ENCODE assay signal across 31 cellular contexts in the genomic region with DNA sequence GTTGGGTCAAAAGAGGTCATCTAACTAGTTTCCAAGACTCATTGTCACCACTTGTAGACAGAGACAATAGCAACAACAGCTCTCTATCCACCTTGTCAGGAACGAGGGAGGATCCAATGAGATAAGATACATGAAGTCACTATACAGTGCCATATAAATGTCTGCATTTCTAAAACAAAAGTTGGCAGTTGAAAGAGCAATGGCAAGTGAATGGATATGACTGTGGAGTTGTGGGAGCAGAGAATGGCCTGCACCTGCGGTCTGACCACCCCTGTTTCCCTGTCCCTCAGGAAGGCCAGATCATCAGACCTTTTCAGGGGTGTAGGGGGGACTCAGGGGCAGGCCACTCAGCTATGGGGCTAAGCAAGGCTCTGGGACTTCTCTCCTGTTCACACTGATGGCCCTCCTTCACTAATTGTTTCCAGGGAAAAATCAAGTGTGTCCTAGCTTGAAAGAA.
"Had no signal": no experiment of that assay in that cellular context is flagged by ENCODE, and none has a peak within 500 bp of the region (broad histone marks: within the 10 kb centered on the region; RNA-seq: fewer than 3 reads in every experiment).

No MANE protein-coding gene starts in this region.

- H3K36me3 ChIP-seq: adrenal gland, esophagus squamous epithelium, neutrophil, thoracic aorta, upper lobe of left lung, WERI-Rb-1 had no signal

- H3K36me3 Mint-ChIP-seq: activated CD4-positive, alpha-beta memory T cell treated with anti-CD3 and anti-CD28 coated beads for 36 hours; activated naive CD8-positive, alpha-beta T cell treated with anti-CD3 and anti-CD28 coated beads for 36 hours; brain; mesothelial cell of epicardium; naive B cell had no signal

- H3K9me3 ChIP-seq: adrenal gland, esophagus squamous epithelium, neutrophil, thoracic aorta, upper lobe of left lung had no signal

- H3K4me3 ChIP-seq: adrenal gland, esophagus squamous epithelium, skin epidermis, thoracic aorta, upper lobe of left lung had no signal

- H3K27ac Mint-ChIP-seq: activated CD4-positive, alpha-beta memory T cell treated with anti-CD3 and anti-CD28 coated beads for 36 hours; activated naive CD4-positive, alpha-beta T cell treated with anti-CD3 and anti-CD28 coated beads for 36 hours; activated naive CD8-positive, alpha-beta T cell treated with anti-CD3 and anti-CD28 coated beads for 36 hours; activated T-helper 1 cell treated with anti-CD3 and anti-CD28 coated beads, Interleukin-12 subunit alpha, Interleukin-12 subunit beta, Interleukin-2, Interleukin-4 antibody, amounts not matched to agents 30 ng/mL and 10 ng/mL and 1 ng/mL, durations not matched to agents 14 hours and 24 hours and 36 hours; mesothelial cell of epicardium; naive B cell; nephron progenitor cell; T-helper 17 cell had no signal

- H3K4me1 Mint-ChIP-seq: activated naive CD8-positive, alpha-beta T cell treated with anti-CD3 and anti-CD28 coated beads for 36 hours; naive B cell; nephron progenitor cell; T-helper 17 cell had no signal

- H3K4me3 Mint-ChIP-seq: activated CD4-positive, alpha-beta memory T cell treated with anti-CD3 and anti-CD28 coated beads for 36 hours; activated naive CD4-positive, alpha-beta T cell treated with anti-CD3 and anti-CD28 coated beads for 36 hours; activated naive CD8-positive, alpha-beta T cell treated with anti-CD3 and anti-CD28 coated beads for 36 hours; activated T-helper 1 cell treated with anti-CD3 and anti-CD28 coated beads, Interleukin-12 subunit alpha, Interleukin-12 subunit beta, Interleukin-2, Interleukin-4 antibody, amounts not matched to agents 30 ng/mL and 10 ng/mL and 1 ng/mL, durations not matched to agents 14 hours and 24 hours and 36 hours; brain; mesothelial cell of epicardium; naive B cell; nephron progenitor cell; T-helper 17 cell had no signal

- DNase-seq: activated CD4-positive, alpha-beta memory T cell treated with anti-CD3 and anti-CD28 coated beads for 36 hours; activated CD4-positive, alpha-beta T cell treated with anti-CD3 and anti-CD28 coated beads for 48 hours; activated CD8-positive, alpha-beta memory T cell treated with anti-CD3 and anti-CD28 coated beads, Interleukin-2, amount 50 U/mL, for 4 hours; activated effector memory CD4-positive, alpha-beta T cell treated with anti-CD3 and anti-CD28 coated beads, Interleukin-2, amount 50 U/mL, for 16 hours; activated naive CD4-positive, alpha-beta T cell treated with anti-CD3 and anti-CD28 coated beads for 36 hours; activated naive CD8-positive, alpha-beta T cell treated with anti-CD3 and anti-CD28 coated beads for 36 hours; activated T-cell treated with anti-CD3 and anti-CD28 coated beads, Interleukin-2, amount 50 U/mL, for 1 hour; adrenal gland; aorta; caudate nucleus; esophagus squamous epithelium; foreskin melanocyte; islet precursor cell; mammary epithelial cell; naive B cell; nephron progenitor cell; stimulated activated CD4-positive, alpha-beta T cell treated with anti-CD3 and anti-CD28 coated beads, Interleukin-12 subunit alpha, Interleukin-12 subunit beta, amount 100 ng/mL, for 4 hours; stimulated activated CD4-positive, alpha-beta T cell treated with anti-CD3 and anti-CD28 coated beads, Interleukin-4, amount 100 ng/mL, for 1 hour; stimulated activated naive CD8-positive, alpha-beta T cell treated with anti-CD3 and anti-CD28 coated beads, Interleukin-15, Interleukin-2, amounts not matched to agents 100 U/mL and 50 U/mL, for 24 hours; T-helper 17 cell; T1000; upper lobe of left lung; WERI-Rb-1 had no signal

- H3K27me3 ChIP-seq: adrenal gland, esophagus squamous epithelium, neutrophil, upper lobe of left lung had no signal

- ATAC-seq: activated CD4-positive, CD25-positive, alpha-beta regulatory T cell treated with anti-CD3 and anti-CD28 coated beads, Interleukin-2, amount 50 U/mL, for 24 hours; sciatic nerve; stimulated activated naive CD8-positive, alpha-beta T cell treated with anti-CD3 and anti-CD28 coated beads, Interleukin-15, Interleukin-2, amounts not matched to agents 100 U/mL and 50 U/mL, for 24 hours; T-helper 17 cell had no signal

- H3K27ac ChIP-seq: adrenal gland, esophagus squamous epithelium, neutrophil, skin epidermis, thoracic aorta, upper lobe of left lung, WERI-Rb-1 had no signal

- H3K9me3 Mint-ChIP-seq: activated CD4-positive, alpha-beta memory T cell treated with anti-CD3 and anti-CD28 coated beads for 36 hours; activated naive CD4-positive, alpha-beta T cell treated with anti-CD3 and anti-CD28 coated beads for 36 hours; activated naive CD8-positive, alpha-beta T cell treated with anti-CD3 and anti-CD28 coated beads for 36 hours; activated T-helper 1 cell treated with anti-CD3 and anti-CD28 coated beads, Interleukin-12 subunit alpha, Interleukin-12 subunit beta, Interleukin-2, Interleukin-4 antibody, amounts not matched to agents 30 ng/mL and 10 ng/mL and 1 ng/mL, durations not matched to agents 14 hours and 24 hours and 36 hours; naive B cell; nephron progenitor cell had no signal
